Comparison of ENCODE assay signal across 12 cellular contexts in genomic region chr11:86952933-86953637, GRCh38. TPM values are rescaled to one million over a fixed set of nuclear protein-coding genes. Genes with fewer than 3 reads are reported as not detected.
DNase-seq lines count a peak whose midpoint lies in the region; ATAC-seq and TF ChIP-seq lines count a peak whose summit lies in the region.
"Had no signal": no experiment of that assay in that cellular context is flagged by ENCODE, and none has a peak within 500 bp of the region (broad histone marks: within the 10 kb centered on the region; RNA-seq: fewer than 3 reads in every experiment).

No MANE protein-coding gene starts in this region.

- no peaks in the 10 kb centered on the region for H3K27me3 ChIP-seq in fibroblast of lung (ENCODE audit: control insufficient read depth, insufficient read depth, low read length)
- no peaks in the 10 kb centered on the region for H3K27me3 ChIP-seq in aorta (ENCODE audit: control insufficient read depth in 1 of 2, insufficient read depth in 2 of 2, low read length in 1 of 2)

- no peak for DNase-seq in natural killer cell
- no peak for DNase-seq in natural killer cell treated with Interleukin-12 subunit alpha and Interleukin-12 subunit beta and Interleukin-15 and Interleukin-18, amount 100 ng/mL, for 72 hours (ENCODE audit: low spot score)
- peak; percentile 36 to 51 for DNase-seq in fibroblast of lung (ENCODE audit: low read depth in 2 of 2)
- DNase-seq in neural crest cell (ENCODE audit: low read depth, low spot score), result no peak
- DNase-seq in aorta, result no peak
- DNase-seq in stimulated activated CD4-positive, alpha-beta T cell treated with anti-CD3 and anti-CD28 coated beads, Interleukin-12 subunit alpha, Interleukin-12 subunit beta, amount 100 ng/mL, for 4 hours, result no peak
- DNase-seq in caudate nucleus (lab: John Stamatoyannopoulos, UW), result no peak
- DNase-seq: left colon; NCI-H748 treated with DMSO at 0.1 percent for 48 hours; stimulated activated CD4-positive, alpha-beta T cell treated with anti-CD3 and anti-CD28 coated beads, Interleukin-2, amount 100 ng/mL, for 48 hours had no signal

- H3K36me3 ChIP-seq in fibroblast of lung (ENCODE audit: control insufficient read depth, insufficient read depth, low read length), result peaks cover 4% of the 10 kb centered on the region
- peaks cover 5 to 7% of the 10 kb centered on the region in 2 donors for H3K36me3 ChIP-seq in aorta (ENCODE audit: control insufficient read depth in 1 of 2, insufficient read depth in 2 of 2, low read length in 1 of 2)

- H3K9me3 ChIP-seq in fibroblast of lung (ENCODE audit: control insufficient read depth, insufficient read depth, low read depth, low read length) (no peaks in the 10 kb centered on the region), aorta (ENCODE audit: control insufficient read depth, low read length) (no peaks in the 10 kb centered on the region)

- H3K36me3 Mint-ChIP-seq in natural killer cell (no peaks in the 10 kb centered on the region), neural crest cell (ENCODE audit: low read depth) (peaks cover 5% of the 10 kb centered on the region)
- H3K36me3 Mint-ChIP-seq in natural killer cell treated with Interleukin-12 subunit alpha and Interleukin-12 subunit beta and Interleukin-15 and Interleukin-18, amount 100 ng/mL, for 72 hours, result no peaks in the 10 kb centered on the region

- H3K4me2 ChIP-seq in fibroblast of lung (ENCODE audit: extremely low read depth, insufficient read depth, low read length), result peak overlapping the region; percentile 72

- H3K27ac Mint-ChIP-seq in natural killer cell, result no peak overlapping the region
- H3K27ac Mint-ChIP-seq in natural killer cell treated with Interleukin-12 subunit alpha and Interleukin-12 subunit beta and Interleukin-15 and Interleukin-18, amount 100 ng/mL, for 72 hours, result no peak overlapping the region
- no peak overlapping the region for H3K27ac Mint-ChIP-seq in neural crest cell (ENCODE audit: unreplicated experiment)
- H3K27ac Mint-ChIP-seq: activated T-helper 2 cell treated with anti-CD3 and anti-CD28 coated beads, Interferon-gamma antibody, Interleukin-2, Interleukin-4, amounts not matched to agents 10 μg/mL and 5 μg/mL and 100 μg/mL, durations not matched to agents 14 hours and 24 hours and 36 hours had no signal

- H3K9me3 Mint-ChIP-seq in natural killer cell (no peaks in the 10 kb centered on the region), neural crest cell (no peaks in the 10 kb centered on the region)
- no peaks in the 10 kb centered on the region for H3K9me3 Mint-ChIP-seq in natural killer cell treated with Interleukin-12 subunit alpha and Interleukin-12 subunit beta and Interleukin-15 and Interleukin-18, amount 100 ng/mL, for 72 hours
- H3K9me3 Mint-ChIP-seq: activated T-helper 2 cell treated with anti-CD3 and anti-CD28 coated beads, Interferon-gamma antibody, Interleukin-2, Interleukin-4, amounts not matched to agents 10 μg/mL and 5 μg/mL and 100 μg/mL, durations not matched to agents 14 hours and 24 hours and 36 hours had no signal

- no peak for ATAC-seq in natural killer cell
- no peak for ATAC-seq in natural killer cell treated with Interleukin-12 subunit alpha and Interleukin-12 subunit beta and Interleukin-15 and Interleukin-18, amount 100 ng/mL, for 72 hours
- no peak for ATAC-seq in aorta (ENCODE audit: low FRiP score)
- no peak for ATAC-seq in GM21723 (IDR thresholded peaks at IDR 0.05; ENCODE audit: unreplicated experiment)
- ATAC-seq: left colon had no signal

- H3K27me3 Mint-ChIP-seq in natural killer cell (ENCODE audit: low read depth in 2 of 2) (peaks cover 15 to 29% of the 10 kb centered on the region in 2 donors), neural crest cell (ENCODE audit: low read depth) (peaks cover 8% of the 10 kb centered on the region)
- H3K27me3 Mint-ChIP-seq in natural killer cell treated with Interleukin-12 subunit alpha and Interleukin-12 subunit beta and Interleukin-15 and Interleukin-18, amount 100 ng/mL, for 72 hours, result peaks cover 15 to 21% of the 10 kb centered on the region in 2 donors

- peaks cover 21 to 22% of the 10 kb centered on the region in 2 donors for H3K4me1 Mint-ChIP-seq in natural killer cell
- peaks cover 6 to 14% of the 10 kb centered on the region in 2 donors for H3K4me1 Mint-ChIP-seq in natural killer cell treated with Interleukin-12 subunit alpha and Interleukin-12 subunit beta and Interleukin-15 and Interleukin-18, amount 100 ng/mL, for 72 hours (ENCODE audit: low read depth in 2 of 2)
- peaks cover 29% of the 10 kb centered on the region for H3K4me1 Mint-ChIP-seq in neural crest cell

- H3K79me2 ChIP-seq in fibroblast of lung (ENCODE audit: control insufficient read depth, insufficient read depth, low read length), result peaks cover 8% of the 10 kb centered on the region

- H3K4me3 ChIP-seq in fibroblast of lung (replicated peaks in 1 of 4; ENCODE audit: control extremely low read depth in 1 of 4, insufficient read depth in 1 of 4, low read depth in 3 of 4, low read length in 4 of 4) (peak overlapping the region in 2 of 4 experiments; percentile 19 to 79), aorta (ENCODE audit: low read length in 2 of 2) (peak overlapping the region; percentile 81 to 94)

- no peaks in the 10 kb centered on the region for H4K20me1 ChIP-seq in fibroblast of lung (ENCODE audit: control insufficient read depth, extremely low read depth, insufficient read depth, low read length)

- H3K4me3 Mint-ChIP-seq in natural killer cell (peak overlapping the region; percentile 57), neural crest cell (peak overlapping the region; percentile 62)
- no peak overlapping the region for H3K4me3 Mint-ChIP-seq in natural killer cell treated with Interleukin-12 subunit alpha and Interleukin-12 subunit beta and Interleukin-15 and Interleukin-18, amount 100 ng/mL, for 72 hours

- TF ChIP-seq CTCF in natural killer cell (IDR thresholded peaks at IDR 0.05) (no peak), fibroblast of lung (conservative IDR thresholded peaks at IDR 0.05 in 1 of 2, IDR thresholded peaks at IDR 0.05 in 1 of 2; ENCODE audit: low read depth in 1 of 2, low read length in 2 of 2) (no peak), neural crest cell (conservative IDR thresholded peaks at IDR 0.05) (no peak)

- H3K4me1 ChIP-seq in fibroblast of lung (ENCODE audit: control insufficient read depth, extremely low read depth, insufficient read depth, low read length), result peaks cover 7% of the 10 kb centered on the region
- H3K4me1 ChIP-seq in aorta (ENCODE audit: control insufficient read depth in 1 of 2, insufficient read depth in 2 of 2, low read length in 2 of 2), result peaks cover 0 to 8% of the 10 kb centered on the region in 2 donors

- 2 to 7% methylated on average over 2 of the region's 2 CpGs for WGBS in aorta, 2 donors

- no peak overlapping the region for H3K9ac ChIP-seq in fibroblast of lung (ENCODE audit: insufficient read depth, low read length)

- no peak overlapping the region for H2AFZ ChIP-seq in fibroblast of lung (ENCODE audit: low read length)

- H3K27ac ChIP-seq in fibroblast of lung (ENCODE audit: insufficient read depth, low read length) (no peak overlapping the region), aorta (ENCODE audit: low read depth in 1 of 2, low read length in 2 of 2) (peak overlapping the region in 1 of 2 donors; percentile 22), caudate nucleus (ENCODE audit: low read depth, low read length) (no peak overlapping the region)

- intact Hi-C loops in natural killer cell (cut with micrococcal nuclease) (no loop called here), aorta (cut with DNase I) (no loop called here)

RNA-seq across cellular contexts. Expression of gene FZD4, which starts 2.1 kb away (rescaled TPM):
- total RNA-seq in natural killer cell (under 1 TPM; 0.02 to 0.11 (median 0.05) TPM), fibroblast of lung (11.8 and 15.7 TPM in 2 replicates), neural crest cell (4.1 and 4.6 TPM in 2 replicates), aorta (10 to 100 TPM; 50.8 to 91.2 TPM)
- under 1 TPM; 0.08 to 0.17 TPM for total RNA-seq in natural killer cell treated with Interleukin-12 subunit alpha and Interleukin-12 subunit beta and Interleukin-15 and Interleukin-18, amount 100 ng/mL, for 72 hours
- polyA plus RNA-seq in fibroblast of lung (6.4 and 17.8 TPM in 2 replicates), aorta (10 to 100 TPM in 1 of 2 donors, 1 to 10 TPM in 1; 4.0 to 41.9 TPM)
- 4.1 and 11.5 TPM in 2 replicates for polyA plus RNA-seq in fibroblast of lung (2012)
- 5.6 and 10.3 TPM in 2 replicates for polyA minus RNA-seq in fibroblast of lung (ENCODE audit: low replicate concordance)

Comparison
In these comparisons a context has a peak if more than half of its experiments do, and no peak if none do; other contexts are left out.
1. DNase-seq: peak in fibroblast of lung (2 of 2); none in natural killer cell (single experiment), natural killer cell treated with Interleukin-12 subunit alpha and Interleukin-12 subunit beta and Interleukin-15 and Interleukin-18, amount 100 ng/mL, for 72 hours (single experiment), neural crest cell (single experiment), aorta (0 of 2), stimulated activated CD4-positive, alpha-beta T cell treated with anti-CD3 and anti-CD28 coated beads, Interleukin-12 subunit alpha, Interleukin-12 subunit beta, amount 100 ng/mL, for 4 hours (single experiment) and caudate nucleus (0 of 61).